In the genomic region with DNA sequence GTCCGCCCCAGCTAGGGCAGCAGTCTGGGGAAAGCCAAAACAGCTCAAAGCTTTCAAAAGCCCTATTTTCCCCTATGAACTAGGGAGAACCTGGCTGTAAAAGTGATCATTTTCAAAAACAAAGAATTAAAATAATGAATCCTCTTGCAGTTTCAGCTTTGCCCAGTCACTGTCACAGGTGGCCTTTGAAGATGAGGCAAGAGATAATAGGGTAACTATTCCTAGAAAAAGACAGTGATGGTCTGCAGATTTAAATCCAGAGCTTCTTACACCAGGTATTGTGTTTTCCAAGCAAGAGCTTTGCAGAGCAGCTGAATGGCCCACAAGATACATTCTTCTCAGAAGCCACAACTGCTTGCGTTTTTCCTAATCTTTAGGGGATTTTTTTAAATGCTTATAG, we compare ENCODE assay signal across 28 cellular contexts.
A peak's percentile ranks its signal among the peaks of the same experiment; 100 is the strongest.
DNase-seq lines count a peak whose midpoint lies in the region; ATAC-seq and TF ChIP-seq lines count a peak whose summit lies in the region.
"Had no signal": no experiment of that assay in that cellular context is flagged by ENCODE, and none has a peak within 500 bp of the region (broad histone marks: within the 10 kb centered on the region; RNA-seq: fewer than 3 reads in every experiment).

No MANE protein-coding gene starts in this region.

- intact Hi-C loops in heart left ventricle (cut with DNase I) (loop anchor here in 3 of 10 donors (5.0 to 10.0 kb wide), 4 partner anchors 50 to 163 kb away; no protein-coding TSS in a partner anchor), right cardiac atrium (cut with DNase I) (no loop called here), adrenal gland (cut with DNase I) (no loop called here)

- no peak overlapping the region for H3K27ac Mint-ChIP-seq in WTC11
- H3K27ac Mint-ChIP-seq: activated CD8-positive, alpha-beta memory T cell treated with anti-CD3 and anti-CD28 coated beads, Interleukin-2, amount 10 ng/mL, durations not matched to agents 7 days and 5 days; activated T-helper 17 cell treated with anti-CD3 and anti-CD28 coated beads, Interleukin-2, amount 50 U/mL, for 72 hours; T-cell had no signal

- H3K27me3 Mint-ChIP-seq in WTC11 (ENCODE audit: low read depth): no peaks in the 10 kb centered on the region; the same call in 1 of the 2 replicates
- H3K27me3 Mint-ChIP-seq: activated CD8-positive, alpha-beta memory T cell treated with anti-CD3 and anti-CD28 coated beads, Interleukin-2, amount 10 ng/mL, durations not matched to agents 7 days and 5 days; activated naive CD8-positive, alpha-beta T cell treated with anti-CD3 and anti-CD28 coated beads, Interleukin-2, amount 10 ng/mL, durations not matched to agents 7 days and 5 days; activated T-helper 17 cell treated with anti-CD3 and anti-CD28 coated beads, Interleukin-2, amount 50 U/mL, for 72 hours had no signal

- no peak overlapping the region for H3K4me3 Mint-ChIP-seq in WTC11
- H3K4me3 Mint-ChIP-seq: activated CD8-positive, alpha-beta memory T cell treated with anti-CD3 and anti-CD28 coated beads, Interleukin-2, amount 10 ng/mL, durations not matched to agents 7 days and 5 days; activated T-helper 17 cell treated with anti-CD3 and anti-CD28 coated beads, Interleukin-2, amount 50 U/mL, for 72 hours had no signal

- 82 to 87% (median 85%) methylated on average over 2 of the region's 2 CpGs for WGBS in heart left ventricle, 4 donors
- 88% methylated on average over 2 of the region's 2 CpGs for WGBS in right cardiac atrium
- WGBS in smooth muscle cell (ENCODE audit: low lambda C conversion rate): 57% methylated on average over 2 of the region's 2 CpGs
- WGBS in adrenal gland, 4 donors: 91 to 96% (median 95%) methylated on average over 2 of the region's 2 CpGs

- no peak for ATAC-seq in heart left ventricle
- ATAC-seq in right cardiac atrium: no peak
- peak; percentile 6 for ATAC-seq in HG02588 (IDR thresholded peaks at IDR 0.05; ENCODE audit: unreplicated experiment)
- ATAC-seq in HG03432 (IDR thresholded peaks at IDR 0.05; ENCODE audit: unreplicated experiment): peak; percentile 8
- ATAC-seq in WTC11: no peak
- ATAC-seq in HG02759 (IDR thresholded peaks at IDR 0.05; ENCODE audit: unreplicated experiment): no peak
- ATAC-seq: activated CD8-positive, alpha-beta memory T cell treated with anti-CD3 and anti-CD28 coated beads, Interleukin-2, amount 10 ng/mL, durations not matched to agents 7 days and 5 days; activated T-helper 17 cell treated with anti-CD3 and anti-CD28 coated beads, Interleukin-2, amount 50 U/mL, for 72 hours; body of pancreas; left lobe of liver had no signal

- POLR2A ChIA-PET in WTC11 (lab: Charles Lee): interaction anchor here (0.9 kb wide), 1 partner anchor 13 kb away, joined by 4 read pairs; no protein-coding TSS in a partner anchor

- H3K79me2 ChIP-seq in smooth muscle cell (ENCODE audit: low read depth): no peaks in the 10 kb centered on the region

- TF ChIP-seq CTCF in heart left ventricle (IDR thresholded peaks at IDR 0.05): no peak
- TF ChIP-seq CTCF in smooth muscle cell (IDR thresholded peaks at IDR 0.05; ENCODE audit: borderline replicate concordance, insufficient read depth, poor library complexity, severe bottlenecking): no peak
- no peak for TF ChIP-seq CTCF in WTC11 (IDR thresholded peaks at IDR 0.05)
- TF ChIP-seq CTCF in adrenal gland (IDR thresholded peaks at IDR 0.05): no peak

- no peaks in the 10 kb centered on the region for H3K9me3 ChIP-seq in heart left ventricle
- no peaks in the 10 kb centered on the region for H3K9me3 ChIP-seq in right cardiac atrium (ENCODE audit: control insufficient read depth, low read length)
- no peaks in the 10 kb centered on the region for H3K9me3 ChIP-seq in smooth muscle cell (replicated peaks; ENCODE audit: low read depth)
- H3K9me3 ChIP-seq in adrenal gland (replicated peaks in 1 of 3): no peaks in the 10 kb centered on the region
- H3K9me3 ChIP-seq: body of pancreas, HAP-1, neutrophil, uterus had no signal

- no peaks in the 10 kb centered on the region for H3K9me3 Mint-ChIP-seq in WTC11
- H3K9me3 Mint-ChIP-seq: activated T-helper 17 cell treated with anti-CD3 and anti-CD28 coated beads, Interleukin-2, amount 50 U/mL, for 72 hours; T-cell had no signal

- DNase-seq in heart left ventricle (no peak), right cardiac atrium (no peak), smooth muscle cell (lab: John Stamatoyannopoulos, UW; ENCODE audit: unreplicated experiment) (no peak), WTC11 (ENCODE audit: low spot score) (no peak), adrenal gland (no peak)
- DNase-seq: activated CD4-positive, alpha-beta T cell treated with anti-CD3 and anti-CD28 coated beads for 48 hours; activated CD8-positive, alpha-beta memory T cell treated with anti-CD3 and anti-CD28 coated beads, Interleukin-2, amount 10 ng/mL, durations not matched to agents 7 days and 5 days; activated naive CD8-positive, alpha-beta T cell treated with anti-CD3 and anti-CD28 coated beads, Interleukin-2, amount 10 ng/mL, durations not matched to agents 7 days and 5 days; body of pancreas; Calu3; EL; head of caudate nucleus; MV-4-11; NCI-H187 treated with DMSO at 0.1 percent for 48 hours; NCI-H2227 treated with DMSO at 0.1 percent for 48 hours; NCI-H774; OCI-M1; Right ventricle myocardium superior; T-cell; uterus had no signal

- H3K36me3 ChIP-seq in heart left ventricle (no peaks in the 10 kb centered on the region), smooth muscle cell (ENCODE audit: low read depth) (no peaks in the 10 kb centered on the region), adrenal gland (replicated peaks in 1 of 2) (no peaks in the 10 kb centered on the region)
- H3K36me3 ChIP-seq: HAP-1, neutrophil, uterus had no signal

- no peak for TF ChIP-seq POLR2A in heart left ventricle (IDR thresholded peaks at IDR 0.05)
- TF ChIP-seq POLR2A in adrenal gland (IDR thresholded peaks at IDR 0.05): no peak

- H3K27me3 ChIP-seq in heart left ventricle (no peaks in the 10 kb centered on the region), right cardiac atrium (ENCODE audit: control insufficient read depth, insufficient read depth) (no peaks in the 10 kb centered on the region), smooth muscle cell (ENCODE audit: low read depth) (no peaks in the 10 kb centered on the region), adrenal gland (no peaks in the 10 kb centered on the region)
- H3K27me3 ChIP-seq: body of pancreas, neutrophil, uterus had no signal

- H3K4me3 ChIP-seq in heart left ventricle: no peak overlapping the region
- no peak overlapping the region for H3K4me3 ChIP-seq in right cardiac atrium (ENCODE audit: low read length)
- H3K4me3 ChIP-seq in smooth muscle cell: no peak overlapping the region
- no peak overlapping the region for H3K4me3 ChIP-seq in adrenal gland
- H3K4me3 ChIP-seq: body of pancreas, HAP-1, uterus had no signal

- no peaks in the 10 kb centered on the region for H3K36me3 Mint-ChIP-seq in WTC11
- H3K36me3 Mint-ChIP-seq: activated CD8-positive, alpha-beta memory T cell treated with anti-CD3 and anti-CD28 coated beads, Interleukin-2, amount 10 ng/mL, durations not matched to agents 7 days and 5 days; activated naive CD8-positive, alpha-beta T cell treated with anti-CD3 and anti-CD28 coated beads, Interleukin-2, amount 10 ng/mL, durations not matched to agents 7 days and 5 days; T-cell had no signal

- CTCF ChIA-PET in WTC11 (lab: Charles Lee): interaction anchor here (0.8 to 0.9 kb wide), 2 partner anchors 13 to 19 kb away, joined by 3 to 4 read pairs; no protein-coding TSS in a partner anchor

- peaks cover 0 to 42% (median 17%) of the 10 kb centered on the region in 12 donors for H3K4me1 ChIP-seq in heart left ventricle
- H3K4me1 ChIP-seq in right cardiac atrium (ENCODE audit: control insufficient read depth, insufficient read depth, low read length): peaks cover 2% of the 10 kb centered on the region
- H3K4me1 ChIP-seq in smooth muscle cell (ENCODE audit: low read depth): peaks cover 14% of the 10 kb centered on the region
- no peaks in the 10 kb centered on the region for H3K4me1 ChIP-seq in adrenal gland (replicated peaks in 1 of 2)
- H3K4me1 ChIP-seq: body of pancreas, uterus had no signal

- H3K27ac ChIP-seq in heart left ventricle (peak overlapping the region in 9 of 12 donors; percentile 8 to 76 (median 43)), right cardiac atrium (ENCODE audit: low read length) (no peak overlapping the region), smooth muscle cell (ENCODE audit: low read depth) (no peak overlapping the region), adrenal gland (no peak overlapping the region)
- H3K27ac ChIP-seq: body of pancreas, KMS-11, neutrophil had no signal

- H3K4me1 Mint-ChIP-seq in WTC11: peaks cover 12% of the 10 kb centered on the region; the same call in 1 of the 2 replicates
- H3K4me1 Mint-ChIP-seq: activated T-helper 17 cell treated with anti-CD3 and anti-CD28 coated beads, Interleukin-2, amount 50 U/mL, for 72 hours had no signal

- peaks cover 3% of the 10 kb centered on the region for H3F3A ChIP-seq in smooth muscle cell (ENCODE audit: low read depth)

- no peaks in the 10 kb centered on the region for H4K20me1 ChIP-seq in smooth muscle cell (ENCODE audit: low read depth)

- no peak overlapping the region for H3K9ac ChIP-seq in smooth muscle cell (ENCODE audit: low read depth)
- H3K9ac ChIP-seq: KMS-11 had no signal

- no peak overlapping the region for H2AFZ ChIP-seq in smooth muscle cell (ENCODE audit: low read depth)

- H3K4me2 ChIP-seq in smooth muscle cell: peak overlapping the region; percentile 7
- H3K4me2 ChIP-seq: KMS-11 had no signal

TF ChIP-seq in WTC11, 78 proteins besides CTCF, POLR2A, EP300 and RAD21:
- TF ChIP-seq AR (CRISPR knock-in tag; IDR thresholded peaks at IDR 0.05) (no peak), CBFB (CRISPR knock-in tag; IDR thresholded peaks at IDR 0.05; ENCODE audit: low read depth) (no peak)

Comparison
In these comparisons a context has a peak if more than half of its experiments do, and no peak if none do; other contexts are left out.
1. H3K27ac ChIP-seq: peak in heart left ventricle (9 of 12); none in right cardiac atrium (single experiment), smooth muscle cell (single experiment) and adrenal gland (0 of 5).
2. ATAC-seq: peak in HG02588 (single experiment) and HG03432 (single experiment); none in heart left ventricle (0 of 4), right cardiac atrium (0 of 2), WTC11 (single experiment) and HG02759 (single experiment).